Comparison of ENCODE assay signal across 23 cellular contexts in genomic region chr5:57684299-57684702, GRCh38.
A peak's percentile ranks its signal among the peaks of the same experiment; 100 is the strongest.
DNase-seq lines count a peak whose midpoint lies in the region; ATAC-seq and TF ChIP-seq lines count a peak whose summit lies in the region.
"Had no signal": no experiment of that assay in that cellular context is flagged by ENCODE, and none has a peak within 500 bp of the region (broad histone marks: within the 10 kb centered on the region; RNA-seq: fewer than 3 reads in every experiment).

No MANE protein-coding gene starts in this region.

- no peak overlapping the region for H3K9ac ChIP-seq in Karpas-422 (ENCODE audit: low read length)

- in situ Hi-C loops in Panc1 (cut with HindIII; ENCODE audit: low pct_unique_long_range_greater_than_20kb, low sequenced_read_pairs): no loop called here

- no peaks in the 10 kb centered on the region for H3K27me3 ChIP-seq in Panc1 (ENCODE audit: control insufficient read depth, insufficient read depth, low read length)
- H3K27me3 ChIP-seq in Karpas-422 (ENCODE audit: low read length): no peaks in the 10 kb centered on the region
- H3K27me3 ChIP-seq: esophagus muscularis mucosa, gastrocnemius medialis had no signal

- no peaks in the 10 kb centered on the region for H3K36me3 ChIP-seq in Panc1 (ENCODE audit: control insufficient read depth, insufficient read depth, low read length)
- H3K36me3 ChIP-seq in Karpas-422 (ENCODE audit: insufficient read depth, low read length): no peaks in the 10 kb centered on the region
- H3K36me3 ChIP-seq: esophagus muscularis mucosa, gastrocnemius medialis had no signal

- H4K20me1 ChIP-seq in Karpas-422 (ENCODE audit: insufficient read depth, low read depth, low read length): no peaks in the 10 kb centered on the region

- BruUV-seq in Panc1 (replicated peaks; lab: Mats Ljungman, UMichigan): no TSS peak

- CTCF ChIA-PET in Panc1 (lab: Charles Lee): interaction anchor here (0.8 kb wide), 1 partner anchor 239 kb away, joined by 3 read pairs; no protein-coding TSS in a partner anchor

- POLR2A ChIA-PET in Panc1 (lab: Charles Lee): interaction anchor here (0.6 kb wide), 1 partner anchor 11 kb away, joined by 9 read pairs; no protein-coding TSS in a partner anchor

- intact Hi-C loops in Panc1 (cut with micrococcal nuclease; ENCODE audit: unreplicated experiment): no loop called here

- no peak for TF ChIP-seq CTCF in Panc1 (IDR thresholded peaks at IDR 0.05)

- H3K9me2 ChIP-seq in Karpas-422 (replicated peaks; ENCODE audit: insufficient read depth, low read length): no peaks in the 10 kb centered on the region

- peaks cover 2% of the 10 kb centered on the region; the same call in 1 of the 2 replicates for H3K9me3 ChIP-seq in Panc1 (ENCODE audit: control insufficient read depth, insufficient read depth, low read depth, low read length)
- H3K9me3 ChIP-seq in Karpas-422 (ENCODE audit: low read length): no peaks in the 10 kb centered on the region
- H3K9me3 ChIP-seq: esophagus muscularis mucosa, gastrocnemius medialis had no signal

- peak; percentile 8 to 43 for DNase-seq in NCI-H524 (lab: John Stamatoyannopoulos, UW)
- DNase-seq in NCI-H524 treated with DMSO at 0.1 percent for 48 hours (lab: John Stamatoyannopoulos, UW): no peak
- no peak for DNase-seq in Panc1 (ENCODE audit: low read depth, low spot score)
- no peak for DNase-seq in epithelial cell of prostate (ENCODE audit: low read depth, low spot score)
- DNase-seq in renal cortical epithelial cell (ENCODE audit: low read depth): peak; percentile 90
- no peak for DNase-seq in Karpas-422
- DNase-seq in stimulated activated CD4-positive, alpha-beta T cell treated with anti-CD3 and anti-CD28 coated beads, Interleukin-2, amount 100 ng/mL, for 24 hours: no peak
- DNase-seq: activated naive CD4-positive, alpha-beta T cell treated with anti-CD3 and anti-CD28 coated beads, Interleukin-2, amount 50 U/mL, for 16 hours; CD8-positive, alpha-beta T cell; central memory CD4-positive, alpha-beta T cell; DMS79 treated with DMSO at 0.1 percent for 48 hours; gastrocnemius medialis; kidney; mesenchymal stem cell; naive B cell; NCI-H1436 treated with DMSO at 0.1 percent for 48 hours; retina; SHP77; stimulated activated CD4-positive, alpha-beta T cell treated with anti-CD3 and anti-CD28 coated beads, Interleukin-4, amount 100 ng/mL, for 24 hours; stimulated activated naive CD4-positive, alpha-beta T cell treated with Interleukin-2 at 50 U/mL for 16 hours had no signal

- no peaks in the 10 kb centered on the region for H3K79me2 ChIP-seq in Karpas-422 (ENCODE audit: low read length)

- ATAC-seq in Panc1 (no peak), HG02970 (IDR thresholded peaks at IDR 0.05; ENCODE audit: low FRiP score, unreplicated experiment) (no peak)
- ATAC-seq: CD8-positive, alpha-beta T cell; gastrocnemius medialis had no signal

- H3K4me2 ChIP-seq in Karpas-422 (ENCODE audit: low read depth, low read length, poor library complexity, severe bottlenecking): no peak overlapping the region

- no peak overlapping the region for H3K4me3 ChIP-seq in Panc1 (ENCODE audit: low read depth in 2 of 2, low read length in 2 of 2)
- H3K4me3 ChIP-seq in Karpas-422 (ENCODE audit: low read length): no peak overlapping the region
- H3K4me3 ChIP-seq: esophagus muscularis mucosa, gastrocnemius medialis had no signal

- H3K4me1 ChIP-seq in Panc1 (ENCODE audit: control insufficient read depth, insufficient read depth, low read length): no peaks in the 10 kb centered on the region
- H3K4me1 ChIP-seq in Karpas-422 (ENCODE audit: low read length): no peaks in the 10 kb centered on the region
- H3K4me1 ChIP-seq: gastrocnemius medialis had no signal

- no peak overlapping the region for H2AFZ ChIP-seq in Karpas-422 (ENCODE audit: low read length)

- H3K27ac ChIP-seq in Panc1 (ENCODE audit: low read length) (peak overlapping the region; percentile 32; the same call in 1 of the 2 replicates), epithelial cell of prostate (peak overlapping the region; percentile 10), Karpas-422 (ENCODE audit: low read length) (no peak overlapping the region)
- H3K27ac ChIP-seq: 22Rv1, esophagus muscularis mucosa, gastrocnemius medialis had no signal

Comparison
In these comparisons a context has a peak if more than half of its experiments do, and no peak if none do; other contexts are left out.
1. DNase-seq: peak in NCI-H524 (2 of 2) and renal cortical epithelial cell (single experiment); none in NCI-H524 treated with DMSO at 0.1 percent for 48 hours (single experiment), Panc1 (single experiment), epithelial cell of prostate (single experiment), Karpas-422 (single experiment) and stimulated activated CD4-positive, alpha-beta T cell treated with anti-CD3 and anti-CD28 coated beads, Interleukin-2, amount 100 ng/mL, for 24 hours (0 of 2).